In the genomic region with DNA sequence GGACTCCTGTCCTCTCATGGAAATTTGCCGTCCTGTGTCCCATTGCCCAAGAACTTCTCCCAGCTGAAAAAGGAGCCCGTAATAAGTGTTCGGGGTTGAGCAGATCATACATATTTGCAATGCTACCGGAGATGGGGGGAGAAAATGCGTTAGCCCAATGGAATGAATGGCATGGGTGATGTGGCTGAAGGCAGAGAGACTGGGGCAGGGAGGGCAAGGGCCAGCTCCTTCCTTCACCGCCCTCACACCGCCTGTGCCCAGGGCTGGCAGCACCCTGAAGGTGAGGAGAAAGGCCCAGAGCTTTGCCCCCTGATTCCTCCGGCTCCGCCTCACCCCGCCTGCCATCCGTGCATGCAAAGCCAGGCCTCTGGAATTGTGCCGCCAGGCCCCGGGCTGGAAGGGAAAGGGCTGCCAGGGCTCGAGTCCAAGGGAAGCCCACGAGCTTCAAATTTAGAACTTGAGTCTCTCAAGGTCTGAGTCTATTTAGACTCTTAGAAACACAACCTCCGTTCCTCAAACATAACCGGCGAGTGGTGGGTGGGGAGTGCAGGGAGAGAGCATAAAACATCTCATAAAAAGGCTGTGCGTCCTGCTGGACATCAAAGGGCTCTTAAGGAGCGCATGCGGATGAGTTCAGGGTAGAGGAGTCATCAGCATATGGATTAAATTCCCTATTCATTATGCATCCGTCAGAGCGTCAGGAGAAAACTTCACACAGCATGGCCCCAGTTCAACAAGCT, we compare ENCODE assay signal across 14 cellular contexts.
A peak's percentile ranks its signal among the peaks of the same experiment; 100 is the strongest.
DNase-seq lines count a peak whose midpoint lies in the region; ATAC-seq and TF ChIP-seq lines count a peak whose summit lies in the region.
"Had no signal": no experiment of that assay in that cellular context is flagged by ENCODE, and none has a peak within 500 bp of the region (broad histone marks: within the 10 kb centered on the region; RNA-seq: fewer than 3 reads in every experiment).

No MANE protein-coding gene starts in this region.

- no peak overlapping the region for H3K27ac ChIP-seq in suprapubic skin
- H3K27ac ChIP-seq: SK-N-MC had no signal

- peaks cover 51% of the 10 kb centered on the region for H3K27me3 Mint-ChIP-seq in nephron (ENCODE audit: low read depth)
- no peaks in the 10 kb centered on the region for H3K27me3 Mint-ChIP-seq in activated CD4-positive, alpha-beta memory T cell treated with anti-CD3 and anti-CD28 coated beads for 36 hours
- H3K27me3 Mint-ChIP-seq: CD4-positive, alpha-beta T cell had no signal

- H3K36me3 Mint-ChIP-seq in nephron (ENCODE audit: low read depth), result no peaks in the 10 kb centered on the region
- no peaks in the 10 kb centered on the region for H3K36me3 Mint-ChIP-seq in activated CD4-positive, alpha-beta memory T cell treated with anti-CD3 and anti-CD28 coated beads for 36 hours
- H3K36me3 Mint-ChIP-seq: stimulated activated effector memory CD8-positive, alpha-beta T cell treated with anti-CD3 and anti-CD28 coated beads, Interleukin-12 subunit alpha, Interleukin-12 subunit beta, amount 100 ng/mL, for 72 hours had no signal

- ATAC-seq in HG02763 (IDR thresholded peaks at IDR 0.05; ENCODE audit: unreplicated experiment), result no peak
- ATAC-seq: stimulated activated effector memory CD8-positive, alpha-beta T cell treated with anti-CD3 and anti-CD28 coated beads, Interleukin-12 subunit alpha, Interleukin-12 subunit beta, amount 100 ng/mL, for 72 hours had no signal

- H3K27ac Mint-ChIP-seq in nephron, result peak overlapping the region; percentile 54 to 78 (median 71)
- no peak overlapping the region for H3K27ac Mint-ChIP-seq in activated CD4-positive, alpha-beta memory T cell treated with anti-CD3 and anti-CD28 coated beads for 36 hours
- H3K27ac Mint-ChIP-seq: CD4-positive, alpha-beta T cell; stimulated activated effector memory CD8-positive, alpha-beta T cell treated with anti-CD3 and anti-CD28 coated beads, Interleukin-12 subunit alpha, Interleukin-12 subunit beta, amount 100 ng/mL, for 72 hours had no signal

- 67% methylated on average over 23 of the region's 23 CpGs for WGBS in suprapubic skin

- no peaks in the 10 kb centered on the region for H3K9me3 ChIP-seq in suprapubic skin

- H3K4me1 Mint-ChIP-seq in nephron, result peaks cover 22% of the 10 kb centered on the region
- H3K4me1 Mint-ChIP-seq in activated CD4-positive, alpha-beta memory T cell treated with anti-CD3 and anti-CD28 coated beads for 36 hours (ENCODE audit: low read depth), result no peaks in the 10 kb centered on the region
- H3K4me1 Mint-ChIP-seq: stimulated activated effector memory CD8-positive, alpha-beta T cell treated with anti-CD3 and anti-CD28 coated beads, Interleukin-12 subunit alpha, Interleukin-12 subunit beta, amount 100 ng/mL, for 72 hours had no signal

- TF ChIP-seq POLR2A in suprapubic skin (IDR thresholded peaks at IDR 0.05), result no peak

- no peak for TF ChIP-seq CTCF in BJ (IDR thresholded peaks at IDR 0.05; ENCODE audit: insufficient read depth, low read depth, low read length)
- TF ChIP-seq CTCF in nephron (IDR thresholded peaks at IDR 0.05; ENCODE audit: unreplicated experiment in 3 of 3), result no peak
- no peak for TF ChIP-seq CTCF in suprapubic skin (IDR thresholded peaks at IDR 0.05)

- DNase-seq in BJ (ENCODE audit: low read depth) (peak; percentile 88), LHCN-M2 (ENCODE audit: low read depth) (peak; percentile 66), dedifferentiated amniotic fluid mesenchymal stem cell (ENCODE audit: extremely low spot score) (peak; percentile 81), suprapubic skin (ENCODE audit: low spot score in 2 of 2) (no peak), T-helper 2 cell (no peak)
- no peak for DNase-seq in activated CD4-positive, alpha-beta memory T cell treated with anti-CD3 and anti-CD28 coated beads for 36 hours
- DNase-seq: activated CD4-positive, CD25-positive, alpha-beta regulatory T cell; activated CD8-positive, alpha-beta memory T cell treated with anti-CD3 and anti-CD28 coated beads, Interleukin-2, amount 50 U/mL, for 48 hours; CD4-positive, alpha-beta T cell; stimulated activated CD4-positive, alpha-beta T cell treated with anti-CD3 and anti-CD28 coated beads, Interleukin-4, amount 100 ng/mL, for 1 hour had no signal

- POLR2A ChIA-PET in BJ (lab: Charles Lee), result interaction anchor here (0.5 to 2.4 kb wide), 4 partner anchors 10 to 64 kb away, joined by 4 to 14 read pairs (median 8); no protein-coding TSS in a partner anchor
- POLR2A ChIA-PET in activated CD4-positive, alpha-beta memory T cell treated with anti-CD3 and anti-CD28 coated beads for 36 hours (lab: Charles Lee), result no interaction called here

- H3K4me3 ChIP-seq in BJ (ENCODE audit: low read depth, low read length) (no peak overlapping the region), suprapubic skin (no peak overlapping the region)
- H3K4me3 ChIP-seq: SK-N-MC had no signal

- H3K9me3 Mint-ChIP-seq in nephron, result no peaks in the 10 kb centered on the region
- H3K9me3 Mint-ChIP-seq in activated CD4-positive, alpha-beta memory T cell treated with anti-CD3 and anti-CD28 coated beads for 36 hours, result no peaks in the 10 kb centered on the region
- H3K9me3 Mint-ChIP-seq: CD4-positive, alpha-beta T cell; stimulated activated effector memory CD8-positive, alpha-beta T cell treated with anti-CD3 and anti-CD28 coated beads, Interleukin-12 subunit alpha, Interleukin-12 subunit beta, amount 100 ng/mL, for 72 hours had no signal

- intact Hi-C loops in activated CD4-positive, alpha-beta memory T cell treated with anti-CD3 and anti-CD28 coated beads for 36 hours (cut with micrococcal nuclease), result no loop called here

- H3K4me1 ChIP-seq in suprapubic skin, result peaks cover 14% of the 10 kb centered on the region

- no peaks in the 10 kb centered on the region for H3K27me3 ChIP-seq in BJ (ENCODE audit: control insufficient read depth, insufficient read depth, low read length)
- H3K27me3 ChIP-seq in suprapubic skin, result no peaks in the 10 kb centered on the region

- CTCF ChIA-PET in BJ (lab: Yijun Ruan, JAX), result interaction anchor here (0.8 to 2.0 kb wide), 8 partner anchors 9 to 270 kb away, joined by 3 to 6 read pairs (median 3); no protein-coding TSS in a partner anchor
- CTCF ChIA-PET in activated CD4-positive, alpha-beta memory T cell treated with anti-CD3 and anti-CD28 coated beads for 36 hours (lab: Charles Lee), result no interaction called here

- no peak for TF ChIP-seq EP300 in suprapubic skin (IDR thresholded peaks at IDR 0.05)

- peak overlapping the region in 1 of 3 experiments; percentile 12 for H3K4me3 Mint-ChIP-seq in nephron
- H3K4me3 Mint-ChIP-seq in activated CD4-positive, alpha-beta memory T cell treated with anti-CD3 and anti-CD28 coated beads for 36 hours, result no peak overlapping the region
- H3K4me3 Mint-ChIP-seq: CD4-positive, alpha-beta T cell; stimulated activated effector memory CD8-positive, alpha-beta T cell treated with anti-CD3 and anti-CD28 coated beads, Interleukin-12 subunit alpha, Interleukin-12 subunit beta, amount 100 ng/mL, for 72 hours had no signal

- H3K36me3 ChIP-seq in BJ (ENCODE audit: control insufficient read depth, insufficient read depth, low read length) (no peaks in the 10 kb centered on the region), suprapubic skin (no peaks in the 10 kb centered on the region)

Comparison
In these comparisons a context has a peak if more than half of its experiments do, and no peak if none do; other contexts are left out.
1. DNase-seq: peak in BJ (single experiment), LHCN-M2 (single experiment) and dedifferentiated amniotic fluid mesenchymal stem cell (single experiment); none in activated CD4-positive, alpha-beta memory T cell treated with anti-CD3 and anti-CD28 coated beads for 36 hours (single experiment), suprapubic skin (0 of 2) and T-helper 2 cell (0 of 5).